ENCODE assay signal across 16 cellular contexts in the genomic region with DNA sequence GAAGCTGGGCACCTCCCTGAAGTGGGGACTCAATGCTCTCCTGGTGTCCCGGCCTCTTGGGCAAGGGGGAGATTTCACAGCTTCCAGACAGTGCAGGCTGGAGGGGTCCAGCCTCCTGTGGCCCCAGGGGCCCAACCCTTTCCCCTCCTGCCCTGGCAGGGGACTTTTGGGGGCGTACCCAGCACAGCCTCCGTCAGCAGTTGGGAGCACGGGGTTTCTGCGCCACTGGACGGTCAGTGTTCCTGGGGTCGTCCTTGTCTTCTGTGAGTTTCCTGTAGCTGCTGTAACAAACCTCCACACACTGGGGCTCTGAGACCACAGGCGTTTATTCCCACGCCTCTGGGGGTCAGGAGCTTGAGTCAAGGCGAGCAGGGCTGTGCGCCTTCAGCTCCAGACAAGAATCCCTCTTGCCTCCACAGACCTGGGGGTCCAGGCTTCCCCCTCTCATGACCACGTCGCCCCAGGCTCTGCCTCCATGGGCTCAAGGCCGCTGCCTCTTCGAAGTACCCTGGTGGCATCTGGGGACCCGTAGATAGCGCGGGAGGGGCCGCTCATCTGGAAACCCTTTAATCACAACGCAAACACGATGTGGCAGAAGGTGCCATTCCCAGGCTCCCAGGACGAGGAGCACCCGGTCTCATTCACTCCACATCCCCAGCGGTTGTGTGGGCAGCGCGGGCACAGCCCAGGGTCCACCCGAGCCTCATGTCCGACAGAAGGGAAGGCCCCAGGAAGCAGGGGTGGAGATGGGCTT. TPM values are rescaled to one million over a fixed set of nuclear protein-coding genes. Genes with fewer than 3 reads are reported as not detected.
DNase-seq lines count a peak whose midpoint lies in the region; ATAC-seq and TF ChIP-seq lines count a peak whose summit lies in the region.
"Had no signal": no experiment of that assay in that cellular context is flagged by ENCODE, and none has a peak within 500 bp of the region (broad histone marks: within the 10 kb centered on the region; RNA-seq: fewer than 3 reads in every experiment).

No MANE protein-coding gene starts in this region.

- 94% methylated on average over 23 of the region's 28 CpGs for WGBS in SK-N-SH (ENCODE audit: low lambda C conversion rate)
- WGBS in esophagus muscularis mucosa = 81% methylated on average over 18 of the region's 28 CpGs
- WGBS in ovary, 3 donors = 64 to 80% (median 70%) methylated on average over 26 to 28 of the region's 28 CpGs
- WGBS in upper lobe of left lung, 2 donors = 82 to 87% methylated on average over 18 to 27 of the region's 28 CpGs

- POLR2A ChIA-PET in SK-N-SH (lab: Yijun Ruan, JAX) = interaction anchor here (0.6 to 0.8 kb wide), 2 partner anchors 13 to 21 kb away, joined by 3 read pairs; no protein-coding TSS in a partner anchor

- TF ChIP-seq CTCF in SK-N-SH (IDR thresholded peaks at IDR 0.05) = no peak
- TF ChIP-seq CTCF in esophagus muscularis mucosa (IDR thresholded peaks at IDR 0.05) = no peak
- TF ChIP-seq CTCF in ovary (IDR thresholded peaks at IDR 0.05) = no peak
- TF ChIP-seq CTCF in upper lobe of left lung (IDR thresholded peaks at IDR 0.05) = no peak

- ATAC-seq in SK-N-SH treated with all-trans-retinoic acid at 6 μM for 48 hours = no peak
- no peak for ATAC-seq in upper lobe of left lung (ENCODE audit: low FRiP score in 2 of 2)
- ATAC-seq in activated CD8-positive, alpha-beta memory T cell treated with anti-CD3 and anti-CD28 coated beads, Interleukin-2, amount 10 ng/mL, durations not matched to agents 7 days and 5 days = no peak
- ATAC-seq in HG02970 (IDR thresholded peaks at IDR 0.05; ENCODE audit: low FRiP score, unreplicated experiment) = no peak
- ATAC-seq: PC-3; stimulated activated naive CD8-positive, alpha-beta T cell treated with anti-CD3 and anti-CD28 coated beads, Interleukin-15, amount 100 ng/mL, for 72 hours had no signal

- H3K27me3 ChIP-seq in SK-N-SH (ENCODE audit: insufficient read depth) (no peaks in the 10 kb centered on the region), esophagus muscularis mucosa (no peaks in the 10 kb centered on the region), ovary (no peaks in the 10 kb centered on the region), upper lobe of left lung (no peaks in the 10 kb centered on the region)

- H3K79me2 ChIP-seq in SK-N-SH (ENCODE audit: insufficient read depth) = no peaks in the 10 kb centered on the region

- H3K27ac ChIP-seq in SK-N-SH (ENCODE audit: low read depth in 2 of 2, low read length in 1 of 2) = no peak overlapping the region
- peak overlapping the region; percentile 76 to 85 (median 81) for H3K27ac ChIP-seq in esophagus muscularis mucosa (replicated peaks in 1 of 4)
- peak overlapping the region; percentile 66 to 69 for H3K27ac ChIP-seq in ovary
- peak overlapping the region; percentile 82 to 93 (median 90) for H3K27ac ChIP-seq in upper lobe of left lung

- no peaks in the 10 kb centered on the region for H3F3A ChIP-seq in SK-N-SH (replicated peaks; ENCODE audit: insufficient read depth)

- peaks cover under 1% of the 10 kb centered on the region for H3K36me3 Mint-ChIP-seq in activated CD8-positive, alpha-beta memory T cell treated with anti-CD3 and anti-CD28 coated beads, Interleukin-2, amount 10 ng/mL, durations not matched to agents 7 days and 5 days

- no peak for TF ChIP-seq POLR2A in esophagus muscularis mucosa (IDR thresholded peaks at IDR 0.05; ENCODE audit: low read depth)
- no peak for TF ChIP-seq POLR2A in ovary (IDR thresholded peaks at IDR 0.05)
- no peak for TF ChIP-seq POLR2A in upper lobe of left lung (IDR thresholded peaks at IDR 0.05)

- no peak overlapping the region for H3K4me3 Mint-ChIP-seq in activated CD8-positive, alpha-beta memory T cell treated with anti-CD3 and anti-CD28 coated beads, Interleukin-2, amount 10 ng/mL, durations not matched to agents 7 days and 5 days
- H3K4me3 Mint-ChIP-seq: activated CD4-positive, alpha-beta memory T cell treated with anti-CD3 and anti-CD28 coated beads, Interleukin-2, amount 10 ng/mL, durations not matched to agents 7 days and 5 days; activated naive CD4-positive, alpha-beta T cell treated with anti-CD3 and anti-CD28 coated beads for 36 hours; stimulated activated naive CD8-positive, alpha-beta T cell treated with anti-CD3 and anti-CD28 coated beads, Interleukin-15, amount 100 ng/mL, for 72 hours had no signal

- no peak for TF ChIP-seq EP300 in SK-N-SH (IDR thresholded peaks at IDR 0.05; ENCODE audit: borderline replicate concordance in 1 of 2, low read depth in 1 of 2, low read length in 1 of 2)
- no peak for TF ChIP-seq EP300 in esophagus muscularis mucosa (IDR thresholded peaks at IDR 0.05)
- no peak for TF ChIP-seq EP300 in ovary (IDR thresholded peaks at IDR 0.05)
- TF ChIP-seq EP300 in upper lobe of left lung (IDR thresholded peaks at IDR 0.05) = no peak

- no peaks in the 10 kb centered on the region for H3K9me3 Mint-ChIP-seq in activated CD8-positive, alpha-beta memory T cell treated with anti-CD3 and anti-CD28 coated beads, Interleukin-2, amount 10 ng/mL, durations not matched to agents 7 days and 5 days (ENCODE audit: low read depth)
- H3K9me3 Mint-ChIP-seq: activated CD4-positive, alpha-beta memory T cell treated with anti-CD3 and anti-CD28 coated beads, Interleukin-2, amount 10 ng/mL, durations not matched to agents 7 days and 5 days; activated naive CD4-positive, alpha-beta T cell treated with anti-CD3 and anti-CD28 coated beads for 36 hours; stimulated activated naive CD8-positive, alpha-beta T cell treated with anti-CD3 and anti-CD28 coated beads, Interleukin-15, amount 100 ng/mL, for 72 hours had no signal

- H3K4me1 Mint-ChIP-seq in activated CD8-positive, alpha-beta memory T cell treated with anti-CD3 and anti-CD28 coated beads, Interleukin-2, amount 10 ng/mL, durations not matched to agents 7 days and 5 days = peaks cover 9% of the 10 kb centered on the region

- H3K9ac ChIP-seq in SK-N-SH = no peak overlapping the region

- no peaks in the 10 kb centered on the region for H4K20me1 ChIP-seq in SK-N-SH (ENCODE audit: insufficient read depth)

- H3K27ac Mint-ChIP-seq in activated CD8-positive, alpha-beta memory T cell treated with anti-CD3 and anti-CD28 coated beads, Interleukin-2, amount 10 ng/mL, durations not matched to agents 7 days and 5 days = no peak overlapping the region
- H3K27ac Mint-ChIP-seq: activated CD4-positive, alpha-beta memory T cell treated with anti-CD3 and anti-CD28 coated beads, Interleukin-2, amount 10 ng/mL, durations not matched to agents 7 days and 5 days; activated naive CD4-positive, alpha-beta T cell treated with anti-CD3 and anti-CD28 coated beads for 36 hours; stimulated activated naive CD8-positive, alpha-beta T cell treated with anti-CD3 and anti-CD28 coated beads, Interleukin-15, amount 100 ng/mL, for 72 hours had no signal

- CTCF ChIA-PET in SK-N-SH (lab: Yijun Ruan, JAX) = interaction anchor here (1.2 to 1.4 kb wide), 2 partner anchors 13 to 14 kb away, joined by 3 to 4 read pairs; a partner anchor contains a TSS
- CTCF ChIA-PET in activated CD8-positive, alpha-beta memory T cell treated with anti-CD3 and anti-CD28 coated beads, Interleukin-2, amount 10 ng/mL, durations not matched to agents 7 days and 5 days (lab: Charles Lee) = interaction anchor here (1.7 kb wide), 1 partner anchor 36 kb away, joined by 5 read pairs; no protein-coding TSS in a partner anchor

- H3K4me3 ChIP-seq in SK-N-SH (ENCODE audit: low read depth in 2 of 2, low read length in 1 of 2) = no peak overlapping the region
- peak overlapping the region in 3 of 4 donors; percentile 8 to 24 (median 19) for H3K4me3 ChIP-seq in esophagus muscularis mucosa
- no peak overlapping the region for H3K4me3 ChIP-seq in ovary
- H3K4me3 ChIP-seq in upper lobe of left lung = peak overlapping the region in 1 of 4 donors; percentile 2

- intact Hi-C loops in esophagus muscularis mucosa (cut with DNase I) = no loop called here
- intact Hi-C loops in ovary (cut with DNase I) = no loop called here

- no peak overlapping the region for H2AFZ ChIP-seq in SK-N-SH (ENCODE audit: low read depth)

- peak; percentile 64 for DNase-seq in SK-N-SH
- DNase-seq in esophagus muscularis mucosa (ENCODE audit: extremely low spot score) = no peak
- DNase-seq in ovary = no peak
- no peak for DNase-seq in upper lobe of left lung
- DNase-seq in NOMO-1 treated with DMSO at 0.1 percent for 48 hours (lab: John Stamatoyannopoulos, UW; ENCODE audit: unreplicated experiment) = no peak
- no peak for DNase-seq in activated CD8-positive, alpha-beta memory T cell treated with anti-CD3 and anti-CD28 coated beads, Interleukin-2, amount 10 ng/mL, durations not matched to agents 7 days and 5 days
- DNase-seq: 8988T; activated CD4-positive, alpha-beta memory T cell treated with anti-CD3 and anti-CD28 coated beads, Interleukin-2, amount 10 ng/mL, durations not matched to agents 7 days and 5 days; activated naive CD4-positive, alpha-beta T cell treated with anti-CD3 and anti-CD28 coated beads for 36 hours; DMS153; NCI-H2171 treated with DMSO at 0.1 percent for 48 hours; PC-3; stimulated activated naive CD8-positive, alpha-beta T cell treated with anti-CD3 and anti-CD28 coated beads, Interleukin-15, amount 100 ng/mL, for 72 hours; T1000 had no signal

- no peaks in the 10 kb centered on the region for H3K27me3 Mint-ChIP-seq in activated CD8-positive, alpha-beta memory T cell treated with anti-CD3 and anti-CD28 coated beads, Interleukin-2, amount 10 ng/mL, durations not matched to agents 7 days and 5 days
- H3K27me3 Mint-ChIP-seq: activated CD4-positive, alpha-beta memory T cell treated with anti-CD3 and anti-CD28 coated beads, Interleukin-2, amount 10 ng/mL, durations not matched to agents 7 days and 5 days; stimulated activated naive CD8-positive, alpha-beta T cell treated with anti-CD3 and anti-CD28 coated beads, Interleukin-15, amount 100 ng/mL, for 72 hours had no signal

- H3K36me3 ChIP-seq in SK-N-SH (replicated peaks in 1 of 2; ENCODE audit: control insufficient read depth in 1 of 2, insufficient read depth in 2 of 2, low read length in 1 of 2) (peaks cover 0 to 6% of the 10 kb centered on the region in 2 experiments), esophagus muscularis mucosa (peaks cover 0 to 14% (median 10%) of the 10 kb centered on the region in 4 donors), ovary (no peaks in the 10 kb centered on the region), upper lobe of left lung (peaks cover 5 to 15% (median 9%) of the 10 kb centered on the region in 4 donors)

- no peaks in the 10 kb centered on the region for H3K9me2 ChIP-seq in SK-N-SH

- peaks cover 0 to 21% of the 10 kb centered on the region in 2 experiments; a peak in 1 of 4 replicates for H3K4me1 ChIP-seq in SK-N-SH (ENCODE audit: control insufficient read depth in 1 of 2, insufficient read depth in 2 of 2, low read depth in 1 of 2, low read length in 1 of 2)
- peaks cover 61 to 93% (median 84%) of the 10 kb centered on the region in 4 donors for H3K4me1 ChIP-seq in esophagus muscularis mucosa
- H3K4me1 ChIP-seq in ovary (ENCODE audit: insufficient read depth) = peaks cover 40% of the 10 kb centered on the region
- peaks cover 62 to 89% (median 77%) of the 10 kb centered on the region in 4 donors for H3K4me1 ChIP-seq in upper lobe of left lung

- no peak overlapping the region for H3K4me2 ChIP-seq in SK-N-SH

- no peaks in the 10 kb centered on the region for H3K9me3 ChIP-seq in SK-N-SH
- H3K9me3 ChIP-seq in esophagus muscularis mucosa = no peaks in the 10 kb centered on the region
- no peaks in the 10 kb centered on the region for H3K9me3 ChIP-seq in ovary
- H3K9me3 ChIP-seq in upper lobe of left lung = no peaks in the 10 kb centered on the region

- TF ChIP-seq RAD21 in SK-N-SH (IDR thresholded peaks at IDR 0.05; ENCODE audit: low read length) = no peak

RNA-seq across cellular contexts. Expression of a gene that starts 14.0 kb away (rescaled TPM):
- polyA plus RNA-seq in SK-N-SH (2012; rRNA removed) (2.0 and 2.4 TPM in 2 replicates), ovary (1 to 10 TPM; 1.1 to 8.5 TPM)
- 0.93 and 1.9 TPM in 2 replicates for polyA plus RNA-seq in SK-N-SH (2012; cell fraction: cytosol; rRNA removed)
- polyA plus RNA-seq in SK-N-SH (2012; cell fraction: nucleus; rRNA removed) = 2.3 and 3.2 TPM in 2 replicates
- total RNA-seq in esophagus muscularis mucosa (10 to 100 TPM; 11.8 to 25.5 (median 14.3) TPM), ovary (10 to 100 TPM in 6 of 7 donors, 1 to 10 TPM in 1; 7.3 to 26.0 (median 17.6) TPM), upper lobe of left lung (10 to 100 TPM; 20.2 to 54.4 (median 32.9) TPM)
- 10 to 100 TPM in 1 of 2 experiments, 1 to 10 TPM in 1; 6.9 to 12.8 TPM for total RNA-seq in activated CD8-positive, alpha-beta memory T cell treated with anti-CD3 and anti-CD28 coated beads, Interleukin-2, amount 10 ng/mL, durations not matched to agents 7 days and 5 days

Comparison
In these comparisons a context has a peak if more than half of its experiments do, and no peak if none do; other contexts are left out.
1. H3K27ac ChIP-seq: peak in esophagus muscularis mucosa (4 of 4), ovary (2 of 2) and upper lobe of left lung (4 of 4); none in SK-N-SH (0 of 2).
2. H3K4me3 ChIP-seq: peak in esophagus muscularis mucosa (3 of 4); none in SK-N-SH (0 of 2) and ovary (single experiment).